In genomic region chr19:3125900-3126524, GRCh38 we compare ENCODE assay signal across 1 cellular context.
TF ChIP-seq lines count a peak whose summit lies in the region.

No MANE protein-coding gene starts in this region.

TF ChIP-seq in K562, 482 proteins besides CTCF, POLR2A, EP300 and RAD21 (continued from another document and continues in another):
- TF ChIP-seq ZBTB40 (IDR thresholded peaks at IDR 0.05) (no peak), ZBTB40 (CRISPR knock-in tag; IDR thresholded peaks at IDR 0.05) (no peak), GABPB1 (CRISPR knock-in tag; IDR thresholded peaks at IDR 0.05) (peak; percentile 42; the same call in 1 of the 2 replicates), FOXA3 (CRISPR knock-in tag; conservative IDR thresholded peaks at IDR 0.05 in 1 of 2, IDR thresholded peaks at IDR 0.05 in 1 of 2) (no peak), MYNN (IDR thresholded peaks at IDR 0.05) (no peak), MYNN (CRISPR knock-in tag; IDR thresholded peaks at IDR 0.05) (no peak), ZNF146 (CRISPR knock-in tag; IDR thresholded peaks at IDR 0.05; ENCODE audit: unreplicated experiment) (no peak), ZNF224 (CRISPR knock-in tag; IDR thresholded peaks at IDR 0.05) (no peak), MBD1 (CRISPR knock-in tag; IDR thresholded peaks at IDR 0.05) (no peak), FOXJ2 (tag; IDR thresholded peaks at IDR 0.05) (no peak), ZNF41 (CRISPR knock-in tag; conservative IDR thresholded peaks at IDR 0.05) (no peak), LCOR (CRISPR knock-in tag; IDR thresholded peaks at IDR 0.05) (no peak), CBFA2T2 (conservative IDR thresholded peaks at IDR 0.05) (no peak), DDX20 (tag; IDR thresholded peaks at IDR 0.05; ENCODE audit: low read depth) (no peak), TFAP4 (CRISPR knock-in tag; IDR thresholded peaks at IDR 0.05; ENCODE audit: borderline replicate concordance) (peak; percentile 61; the same call in 1 of the 2 replicates), VEZF1 (CRISPR knock-in tag; IDR thresholded peaks at IDR 0.05) (no peak), BCOR (IDR thresholded peaks at IDR 0.05) (peak; percentile 41; the same call in 1 of the 2 replicates), SP1 (CRISPR knock-in tag; IDR thresholded peaks at IDR 0.05) (no peak), GTF3C2 (IDR thresholded peaks at IDR 0.05; ENCODE audit: borderline replicate concordance, extremely low read depth, insufficient read length) (no peak), POLR2B (IDR thresholded peaks at IDR 0.05; ENCODE audit: low read depth, partially characterized antibody) (no peak), CCAR2 (IDR thresholded peaks at IDR 0.05; ENCODE audit: low read depth, low read length) (no peak), SMC3 (conservative IDR thresholded peaks at IDR 0.05; ENCODE audit: insufficient read depth, low read depth, low read length) (peak; percentile 75), USF2 (CRISPR knock-in tag; IDR thresholded peaks at IDR 0.05) (no peak), ZNF239 (CRISPR knock-in tag; IDR thresholded peaks at IDR 0.05) (no peak), NFE2L1 (tag; IDR thresholded peaks at IDR 0.05; ENCODE audit: borderline replicate concordance, low read depth) (no peak), RAD51 (IDR thresholded peaks at IDR 0.05; ENCODE audit: borderline replicate concordance, low read depth) (no peak), ZMIZ1 (IDR thresholded peaks at IDR 0.05; ENCODE audit: low read depth in 2 of 2, low read length in 2 of 2) (no peak), FIP1L1 (IDR thresholded peaks at IDR 0.05; ENCODE audit: low read depth, low read length, poor library complexity, severe bottlenecking) (no peak), MCM2 (IDR thresholded peaks at IDR 0.05; ENCODE audit: low read depth) (no peak), ADNP (tag; IDR thresholded peaks at IDR 0.05) (peak; percentile 54; the same call in 1 of the 2 replicates), RBM17 (IDR thresholded peaks at IDR 0.05; ENCODE audit: borderline replicate concordance, low read depth, low read length) (no peak), BRF2 (IDR thresholded peaks at IDR 0.05; ENCODE audit: borderline replicate concordance, insufficient read depth, insufficient read length) (no peak), RNF2 (IDR thresholded peaks at IDR 0.05) (no peak), TFE3 (CRISPR knock-in tag; IDR thresholded peaks at IDR 0.05) (no peak), NFYB (IDR thresholded peaks at IDR 0.05; ENCODE audit: extremely low read depth, insufficient read length) (no peak)
